ENCODE assay signal across 28 cellular contexts in genomic region chr17:51707216-51707615, GRCh38.
"Had no signal": no experiment of that assay in that cellular context is flagged by ENCODE, and none has a peak within 500 bp of the region (broad histone marks: within the 10 kb centered on the region; RNA-seq: fewer than 3 reads in every experiment).

No MANE protein-coding gene starts in this region.

- FAIRE-seq: astrocyte, K562 had no signal

- ATAC-seq: activated T-helper 17 cell treated with anti-CD3 and anti-CD28 coated beads, Interleukin-2, amount 50 U/mL, for 72 hours; K562; T-cell had no signal

- H3K27me3 ChIP-seq: brain microvascular endothelial cell, Peyer's patch had no signal

- H3K4me1 ChIP-seq: Peyer's patch had no signal

- H3K9me3 ChIP-seq: Peyer's patch had no signal

- H3K27ac ChIP-seq: brain microvascular endothelial cell, Peyer's patch, SK-N-MC, VCaP had no signal

- DNase-seq: activated CD4-positive, alpha-beta memory T cell treated with anti-CD3 and anti-CD28 coated beads for 36 hours; activated CD4-positive, alpha-beta T cell treated with anti-CD3 and anti-CD28 coated beads, Interleukin-2, amount 10 ng/mL, durations not matched to agents 7 days and 5 days; activated CD4-positive, CD25-positive, alpha-beta regulatory T cell; activated gamma-delta T cell; activated naive CD4-positive, alpha-beta T cell treated with anti-CD3 and anti-CD28 coated beads for 36 hours; activated T-cell treated with anti-CD3 and anti-CD28 coated beads for 4 hours; activated T-cell treated with anti-CD3 and anti-CD28 coated beads, Interleukin-2, amount 50 U/mL, for 48 hours; amygdala; brain microvascular endothelial cell; caudate nucleus; Karpas-422; NCI-H146; NCI-H187 treated with DMSO at 0.1 percent for 48 hours; NCI-H2081 treated with DMSO at 0.1 percent for 48 hours; NCI-H446 treated with DMSO at 0.1 percent for 48 hours; NCI-H526; NCI-H82; OCI-M1; Peyer's patch; SHP77 treated with DMSO at 0.1 percent for 48 hours; T-cell; T-helper 2 cell; T1000 had no signal

- H3K4me3 ChIP-seq: K562, Peyer's patch, SK-N-MC had no signal

- H3K36me3 ChIP-seq: brain microvascular endothelial cell, Peyer's patch had no signal
